ENCODE assay signal across 1 cellular context in the genomic region with DNA sequence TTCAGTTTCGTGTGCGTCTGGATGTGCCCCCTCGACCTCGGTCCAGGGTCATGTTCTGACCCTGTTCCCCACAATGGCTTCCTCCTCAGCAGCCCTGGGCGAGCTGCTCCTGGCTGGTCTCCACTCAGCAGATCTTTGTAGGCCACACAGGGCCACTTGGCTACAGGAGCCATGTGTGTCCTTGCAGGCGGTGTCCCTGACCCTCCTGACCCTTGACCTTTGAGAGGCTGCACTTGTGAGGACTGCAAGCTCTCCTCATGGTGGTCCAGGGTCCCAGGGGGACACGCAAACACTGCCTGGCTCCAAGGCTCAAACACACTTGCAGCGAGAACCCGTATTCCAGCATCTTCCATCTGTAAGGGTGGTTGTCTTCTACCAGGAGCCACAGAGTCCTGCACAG.
TF ChIP-seq lines count a peak whose summit lies in the region.

No MANE protein-coding gene starts in this region.

TF ChIP-seq in liver, 16 proteins besides CTCF, POLR2A, EP300 and RAD21 (continued from another document):
- TF ChIP-seq GABPA (IDR thresholded peaks at IDR 0.05 in 1 of 2, conservative IDR thresholded peaks at IDR 0.05 in 1 of 2), result no peak
- no peak for TF ChIP-seq FOXA1 (IDR thresholded peaks at IDR 0.05)
- no peak for TF ChIP-seq NR2F2 (IDR thresholded peaks at IDR 0.05)
- TF ChIP-seq JUND (IDR thresholded peaks at IDR 0.05), result no peak
- TF ChIP-seq SP1 (IDR thresholded peaks at IDR 0.05), result no peak
- TF ChIP-seq, protein P1, sequence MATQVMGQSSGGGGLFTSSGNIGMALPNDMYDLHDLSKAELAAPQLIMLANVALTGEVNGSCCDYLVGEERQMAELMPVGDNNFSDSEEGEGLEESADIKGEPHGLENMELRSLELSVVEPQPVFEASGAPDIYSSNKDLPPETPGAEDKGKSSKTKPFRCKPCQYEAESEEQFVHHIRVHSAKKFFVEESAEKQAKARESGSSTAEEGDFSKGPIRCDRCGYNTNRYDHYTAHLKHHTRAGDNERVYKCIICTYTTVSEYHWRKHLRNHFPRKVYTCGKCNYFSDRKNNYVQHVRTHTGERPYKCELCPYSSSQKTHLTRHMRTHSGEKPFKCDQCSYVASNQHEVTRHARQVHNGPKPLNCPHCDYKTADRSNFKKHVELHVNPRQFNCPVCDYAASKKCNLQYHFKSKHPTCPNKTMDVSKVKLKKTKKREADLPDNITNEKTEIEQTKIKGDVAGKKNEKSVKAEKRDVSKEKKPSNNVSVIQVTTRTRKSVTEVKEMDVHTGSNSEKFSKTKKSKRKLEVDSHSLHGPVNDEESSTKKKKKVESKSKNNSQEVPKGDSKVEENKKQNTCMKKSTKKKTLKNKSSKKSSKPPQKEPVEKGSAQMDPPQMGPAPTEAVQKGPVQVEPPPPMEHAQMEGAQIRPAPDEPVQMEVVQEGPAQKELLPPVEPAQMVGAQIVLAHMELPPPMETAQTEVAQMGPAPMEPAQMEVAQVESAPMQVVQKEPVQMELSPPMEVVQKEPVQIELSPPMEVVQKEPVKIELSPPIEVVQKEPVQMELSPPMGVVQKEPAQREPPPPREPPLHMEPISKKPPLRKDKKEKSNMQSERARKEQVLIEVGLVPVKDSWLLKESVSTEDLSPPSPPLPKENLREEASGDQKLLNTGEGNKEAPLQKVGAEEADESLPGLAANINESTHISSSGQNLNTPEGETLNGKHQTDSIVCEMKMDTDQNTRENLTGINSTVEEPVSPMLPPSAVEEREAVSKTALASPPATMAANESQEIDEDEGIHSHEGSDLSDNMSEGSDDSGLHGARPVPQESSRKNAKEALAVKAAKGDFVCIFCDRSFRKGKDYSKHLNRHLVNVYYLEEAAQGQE (IDR thresholded peaks at IDR 0.05), result no peak
- no peak for TF ChIP-seq EGR1 (IDR thresholded peaks at IDR 0.05; ENCODE audit: low read depth in 2 of 2)
- TF ChIP-seq, protein P2, sequence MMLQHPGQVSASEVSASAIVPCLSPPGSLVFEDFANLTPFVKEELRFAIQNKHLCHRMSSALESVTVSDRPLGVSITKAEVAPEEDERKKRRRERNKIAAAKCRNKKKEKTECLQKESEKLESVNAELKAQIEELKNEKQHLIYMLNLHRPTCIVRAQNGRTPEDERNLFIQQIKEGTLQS (IDR thresholded peaks at IDR 0.05), result no peak
- no peak for TF ChIP-seq YY1 (IDR thresholded peaks at IDR 0.05)
- TF ChIP-seq HNF4A (conservative IDR thresholded peaks at IDR 0.05), result no peak
- TF ChIP-seq HNF4G (IDR thresholded peaks at IDR 0.05), result no peak
- TF ChIP-seq, protein P3, sequence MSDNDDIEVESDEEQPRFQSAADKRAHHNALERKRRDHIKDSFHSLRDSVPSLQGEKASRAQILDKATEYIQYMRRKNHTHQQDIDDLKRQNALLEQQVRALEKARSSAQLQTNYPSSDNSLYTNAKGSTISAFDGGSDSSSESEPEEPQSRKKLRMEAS (IDR thresholded peaks at IDR 0.05), result no peak
- TF ChIP-seq TAF1 (conservative IDR thresholded peaks at IDR 0.05), result no peak
- no peak for TF ChIP-seq FOXA2 (IDR thresholded peaks at IDR 0.05)
